In genomic region chr9:135887585-135888050, GRCh38 we compare ENCODE assay signal across 8 cellular contexts. TPM values are rescaled to one million over a fixed set of nuclear protein-coding genes. Genes with fewer than 3 reads are reported as not detected.
DNase-seq lines count a peak whose midpoint lies in the region; ATAC-seq and TF ChIP-seq lines count a peak whose summit lies in the region.

No MANE protein-coding gene starts in this region.

- TF ChIP-seq POLR2A in testis (IDR thresholded peaks at IDR 0.05), result no peak

- DNase-seq in SIG-M5 (lab: John Stamatoyannopoulos, UW) (peak; percentile 72), nephron progenitor cell (no peak), DMS53 treated with DMSO at 0.1 percent for 48 hours (lab: John Stamatoyannopoulos, UW; ENCODE audit: unreplicated experiment) (no peak), omental fat pad (ENCODE audit: low spot score) (no peak), testis (no peak)
- DNase-seq in activated naive CD4-positive, alpha-beta T cell treated with anti-CD3 and anti-CD28 coated beads, Interleukin-2, amount 50 U/mL, for 72 hours (ENCODE audit: low spot score in 2 of 2), result peak; percentile 61 to 64

- peaks cover under 1 to 4% (median 3%) of the 10 kb centered on the region in 11 experiments; a peak in 16 of 22 replicates for H3K36me3 ChIP-seq in BLaER1 treated with 17β-estradiol and CSF1 and Interleukin-3, amounts not matched to agents 10 nM and 100 nM
- H3K36me3 ChIP-seq in testis (ENCODE audit: low read depth, missing control alignments), result no peaks in the 10 kb centered on the region

- peak overlapping the region; percentile 67 to 84 (median 76) for H3K9ac ChIP-seq in BLaER1 treated with 17β-estradiol and CSF1 and Interleukin-3, amounts not matched to agents 10 nM and 100 nM

- no peak for TF ChIP-seq CTCF in nephron progenitor cell (IDR thresholded peaks at IDR 0.05)
- TF ChIP-seq CTCF in omental fat pad (IDR thresholded peaks at IDR 0.05), result no peak
- TF ChIP-seq CTCF in testis (IDR thresholded peaks at IDR 0.05), result no peak

- H3K4me1 Mint-ChIP-seq in nephron progenitor cell, result peaks cover 98% of the 10 kb centered on the region

- H3K36me3 Mint-ChIP-seq in activated naive CD4-positive, alpha-beta T cell treated with anti-CD3 and anti-CD28 coated beads, Interleukin-2, amount 50 U/mL, for 72 hours, result no peaks in the 10 kb centered on the region
- peaks cover 6% of the 10 kb centered on the region for H3K36me3 Mint-ChIP-seq in nephron progenitor cell (ENCODE audit: low read depth)

- 49 to 60% methylated on average over 12 of the region's 12 CpGs for WGBS in testis, 2 donors

- peak overlapping the region; percentile 51 to 68 for H3K27ac Mint-ChIP-seq in activated naive CD4-positive, alpha-beta T cell treated with anti-CD3 and anti-CD28 coated beads, Interleukin-2, amount 50 U/mL, for 72 hours
- peak overlapping the region; percentile 75 for H3K27ac Mint-ChIP-seq in nephron progenitor cell

- no peaks in the 10 kb centered on the region for H3K9me3 ChIP-seq in BLaER1 treated with 17β-estradiol and CSF1 and Interleukin-3, amounts not matched to agents 10 nM and 100 nM (replicated peaks in 1 of 11)
- no peaks in the 10 kb centered on the region for H3K9me3 ChIP-seq in testis

- peak overlapping the region; percentile 36 to 67 (median 54) for H3K4me3 ChIP-seq in BLaER1 treated with 17β-estradiol and CSF1 and Interleukin-3, amounts not matched to agents 10 nM and 100 nM
- no peak overlapping the region for H3K4me3 ChIP-seq in testis

- no peak overlapping the region for H3K4me3 Mint-ChIP-seq in nephron progenitor cell

- H3K4me1 ChIP-seq in BLaER1 treated with 17β-estradiol and CSF1 and Interleukin-3, amounts not matched to agents 10 nM and 100 nM, result peaks cover 90 to 99% (median 95%) of the 10 kb centered on the region in 10 experiments
- H3K4me1 ChIP-seq in testis, result peaks cover 25% of the 10 kb centered on the region

- H3K9me3 Mint-ChIP-seq in activated naive CD4-positive, alpha-beta T cell treated with anti-CD3 and anti-CD28 coated beads, Interleukin-2, amount 50 U/mL, for 72 hours, result no peaks in the 10 kb centered on the region
- H3K9me3 Mint-ChIP-seq in nephron progenitor cell, result no peaks in the 10 kb centered on the region

- peak overlapping the region; percentile 89 to 100 (median 97) for H3K4me2 ChIP-seq in BLaER1 treated with 17β-estradiol and CSF1 and Interleukin-3, amounts not matched to agents 10 nM and 100 nM

- peaks cover 5% of the 10 kb centered on the region for H3K27me3 Mint-ChIP-seq in nephron progenitor cell (ENCODE audit: low read depth, poor library complexity)

- peaks cover 99 to 100% (median 100%) of the 10 kb centered on the region in 11 experiments for H4K20me1 ChIP-seq in BLaER1 treated with 17β-estradiol and CSF1 and Interleukin-3, amounts not matched to agents 10 nM and 100 nM

- intact Hi-C loops in testis (cut with DNase I; ENCODE audit: low total_unique reads), result no loop called here

- ATAC-seq in GM21529 (IDR thresholded peaks at IDR 0.05; ENCODE audit: unreplicated experiment) (peak; percentile 69), omental fat pad (ENCODE audit: low FRiP score) (no peak)
- peak; percentile 86 to 97 for ATAC-seq in activated naive CD4-positive, alpha-beta T cell treated with anti-CD3 and anti-CD28 coated beads, Interleukin-2, amount 50 U/mL, for 72 hours

- H3K27ac ChIP-seq in BLaER1 treated with 17β-estradiol and CSF1 and Interleukin-3, amounts not matched to agents 10 nM and 100 nM, result peak overlapping the region; percentile 58 to 86 (median 80)
- H3K27ac ChIP-seq in testis, result no peak overlapping the region

- H3K27me3 ChIP-seq in BLaER1 treated with 17β-estradiol and CSF1 and Interleukin-3, amounts not matched to agents 10 nM and 100 nM, result no peaks in the 10 kb centered on the region
- no peaks in the 10 kb centered on the region for H3K27me3 ChIP-seq in testis

RNA-seq across cellular contexts. Expression of gene CAMSAP1, which starts 19.7 kb away (rescaled TPM):
- total RNA-seq in activated naive CD4-positive, alpha-beta T cell treated with anti-CD3 and anti-CD28 coated beads, Interleukin-2, amount 50 U/mL, for 72 hours, result 10 to 100 TPM; 38.1 to 40.6 TPM
- total RNA-seq in omental fat pad, result 10 to 100 TPM; 22.3 to 52.5 (median 33.2) TPM
- 100 to 1,000 TPM in 1 of 2 donors, 10 to 100 TPM in 1; 93.7 to 102 TPM for total RNA-seq in testis
- 44.1 TPM for polyA plus RNA-seq in testis (ENCODE audit: insufficient read depth, low read depth, low replicate concordance)

Comparison
In these comparisons a context has a peak if more than half of its experiments do, and no peak if none do; other contexts are left out.
1. H3K27ac ChIP-seq: peak in BLaER1 treated with 17β-estradiol and CSF1 and Interleukin-3, amounts not matched to agents 10 nM and 100 nM (11 of 11); none in testis (0 of 2).
2. H3K4me3 ChIP-seq: peak in BLaER1 treated with 17β-estradiol and CSF1 and Interleukin-3, amounts not matched to agents 10 nM and 100 nM (10 of 10); none in testis (0 of 2).
3. DNase-seq: peak in SIG-M5 (single experiment) and activated naive CD4-positive, alpha-beta T cell treated with anti-CD3 and anti-CD28 coated beads, Interleukin-2, amount 50 U/mL, for 72 hours (2 of 2); none in nephron progenitor cell (single experiment), DMS53 treated with DMSO at 0.1 percent for 48 hours (single experiment), omental fat pad (single experiment) and testis (single experiment).